14 cellular contexts compared by ENCODE assay signal in genomic region chr12:68237523-68238070, GRCh38. TPM values are rescaled to one million over a fixed set of nuclear protein-coding genes. Genes with fewer than 3 reads are reported as not detected.
DNase-seq lines count a peak whose midpoint lies in the region; ATAC-seq and TF ChIP-seq lines count a peak whose summit lies in the region.
"Had no signal": no experiment of that assay in that cellular context is flagged by ENCODE, and none has a peak within 500 bp of the region (broad histone marks: within the 10 kb centered on the region; RNA-seq: fewer than 3 reads in every experiment).

No MANE protein-coding gene starts in this region.

- H3K4me2 ChIP-seq in KMS-11, result no peak overlapping the region

- peaks cover 0 to 3% of the 10 kb centered on the region in 2 donors for H3K27me3 Mint-ChIP-seq in CD8-positive, alpha-beta memory T cell
- H3K27me3 Mint-ChIP-seq in chondrocyte (ENCODE audit: low read depth), result no peaks in the 10 kb centered on the region

- H2AFZ ChIP-seq in KMS-11 (ENCODE audit: low read depth), result peak overlapping the region; percentile 77

- no peak overlapping the region for H3K9ac ChIP-seq in KMS-11

- CTCF ChIA-PET in CD8-positive, alpha-beta memory T cell (lab: Charles Lee), result interaction anchor here (0.8 to 2.5 kb wide), 2 partner anchors 15 to 882 kb away, joined by 4 to 10 read pairs; no protein-coding TSS in a partner anchor

- POLR2A ChIA-PET in CD8-positive, alpha-beta memory T cell (lab: Charles Lee), result interaction anchor here (1.2 kb wide), 1 partner anchor 13 kb away, joined by 3 read pairs; no protein-coding TSS in a partner anchor

- peak overlapping the region in 5 of 7 donors; percentile 88 to 96 (median 89) for H3K4me3 Mint-ChIP-seq in CD8-positive, alpha-beta memory T cell
- no peak overlapping the region for H3K4me3 Mint-ChIP-seq in chondrocyte (ENCODE audit: unreplicated experiment)

- no peaks in the 10 kb centered on the region for H3K79me2 ChIP-seq in KMS-11 (ENCODE audit: insufficient read depth, low read depth)

- H3K36me3 ChIP-seq in CD8-positive, alpha-beta memory T cell (ENCODE audit: insufficient read depth, low read length), result no peaks in the 10 kb centered on the region
- no peaks in the 10 kb centered on the region for H3K36me3 ChIP-seq in KMS-11 (ENCODE audit: insufficient read depth)
- H3K36me3 ChIP-seq: heart left ventricle had no signal

- H3K27ac Mint-ChIP-seq in CD8-positive, alpha-beta memory T cell, result peak overlapping the region in 5 of 8 donors; percentile 38 to 97 (median 94)
- peak overlapping the region; percentile 13 for H3K27ac Mint-ChIP-seq in chondrocyte (ENCODE audit: unreplicated experiment)

- TF ChIP-seq CTCF in KMS-11 (conservative IDR thresholded peaks at IDR 0.05; ENCODE audit: low read depth, low read length), result no peak
- TF ChIP-seq CTCF in chondrocyte (IDR thresholded peaks at IDR 0.05), result no peak

- H3K9me3 ChIP-seq in CD8-positive, alpha-beta memory T cell (ENCODE audit: low read length), result no peaks in the 10 kb centered on the region
- H3K9me3 ChIP-seq: heart left ventricle had no signal

- no peaks in the 10 kb centered on the region for H3K9me3 Mint-ChIP-seq in CD8-positive, alpha-beta memory T cell
- no peaks in the 10 kb centered on the region for H3K9me3 Mint-ChIP-seq in chondrocyte (ENCODE audit: low read depth)

- H3K4me1 Mint-ChIP-seq in CD8-positive, alpha-beta memory T cell, result peaks cover 38 to 58% (median 50%) of the 10 kb centered on the region in 3 donors
- peaks cover 45% of the 10 kb centered on the region for H3K4me1 Mint-ChIP-seq in chondrocyte (ENCODE audit: low read depth)

- H3K27me3 ChIP-seq in CD8-positive, alpha-beta memory T cell (ENCODE audit: insufficient read depth, low read length, poor library complexity, severe bottlenecking), result no peaks in the 10 kb centered on the region
- no peaks in the 10 kb centered on the region for H3K27me3 ChIP-seq in KMS-11 (ENCODE audit: insufficient read depth, low read depth)
- H3K27me3 ChIP-seq: heart left ventricle had no signal

- ATAC-seq in GM18520 (IDR thresholded peaks at IDR 0.05; ENCODE audit: unreplicated experiment), result no peak
- no peak for ATAC-seq in GM21717 (IDR thresholded peaks at IDR 0.05; ENCODE audit: unreplicated experiment)
- ATAC-seq in GM18907 (IDR thresholded peaks at IDR 0.05; ENCODE audit: unreplicated experiment), result no peak

- no peak overlapping the region for H3K27ac ChIP-seq in CD8-positive, alpha-beta memory T cell (ENCODE audit: low read depth, low read length)
- no peak overlapping the region for H3K27ac ChIP-seq in KMS-11

- H3K4me3 ChIP-seq in CD8-positive, alpha-beta memory T cell (ENCODE audit: low read length), result no peak overlapping the region
- peak overlapping the region; percentile 24 for H3K4me3 ChIP-seq in KMS-11 (IDR thresholded peaks at IDR 0.05; ENCODE audit: insufficient read depth, low read depth, low read length)

- DNase-seq in CD8-positive, alpha-beta memory T cell, result no peak
- no peak for DNase-seq in chondrocyte (ENCODE audit: low spot score)
- peak; percentile 6 for DNase-seq in pons (ENCODE audit: low spot score)
- DNase-seq: activated CD4-positive, alpha-beta T cell treated with anti-CD3 and anti-CD28 coated beads for 4 hours; activated naive CD4-positive, alpha-beta T cell treated with anti-CD3 and anti-CD28 coated beads, Interleukin-2, amount 50 U/mL, for 16 hours; effector CD4-positive, alpha-beta T cell; heart left ventricle; mammary epithelial cell; NCI-H2171 treated with DMSO at 0.1 percent for 48 hours had no signal

- H4K20me1 ChIP-seq in KMS-11 (ENCODE audit: insufficient read depth), result no peaks in the 10 kb centered on the region

- peaks cover 1 to 5% (median 2%) of the 10 kb centered on the region in 3 donors for H3K36me3 Mint-ChIP-seq in CD8-positive, alpha-beta memory T cell
- H3K36me3 Mint-ChIP-seq in chondrocyte (ENCODE audit: low read depth), result no peaks in the 10 kb centered on the region

- H3K4me1 ChIP-seq in CD8-positive, alpha-beta memory T cell (ENCODE audit: insufficient read depth, low read length), result peaks cover 37% of the 10 kb centered on the region
- peaks cover 35% of the 10 kb centered on the region for H3K4me1 ChIP-seq in KMS-11 (ENCODE audit: low read depth, poor library complexity, severe bottlenecking)

RNA-seq across cellular contexts. Expression of gene IL26, which starts 12.0 kb away (rescaled TPM):
- under 1 TPM; 0.88 to 1.00 TPM for total RNA-seq in CD8-positive, alpha-beta memory T cell
- polyA plus RNA-seq in CD8-positive, alpha-beta memory T cell, result 0.28 TPM
- total RNA-seq in chondrocyte, result 0.67 to 2.5 TPM in 2 of 3 replicates, not detected in the other
- total RNA-seq: Daoy, heart left ventricle, mammary epithelial cell had no signal
- polyA plus RNA-seq: heart left ventricle, mammary epithelial cell had no signal

RNA-seq across cellular contexts. Expression of gene IL22, which starts 15.8 kb away (rescaled TPM):
- total RNA-seq in CD8-positive, alpha-beta memory T cell, result under 1 TPM; 0.46 to 0.64 TPM
- polyA plus RNA-seq in CD8-positive, alpha-beta memory T cell, result not detected
- not detected in 3 replicates for total RNA-seq in chondrocyte
- total RNA-seq: Daoy, heart left ventricle, mammary epithelial cell had no signal
- polyA plus RNA-seq: heart left ventricle, mammary epithelial cell had no signal
